2 cellular contexts compared by ENCODE assay signal in the genomic region with DNA sequence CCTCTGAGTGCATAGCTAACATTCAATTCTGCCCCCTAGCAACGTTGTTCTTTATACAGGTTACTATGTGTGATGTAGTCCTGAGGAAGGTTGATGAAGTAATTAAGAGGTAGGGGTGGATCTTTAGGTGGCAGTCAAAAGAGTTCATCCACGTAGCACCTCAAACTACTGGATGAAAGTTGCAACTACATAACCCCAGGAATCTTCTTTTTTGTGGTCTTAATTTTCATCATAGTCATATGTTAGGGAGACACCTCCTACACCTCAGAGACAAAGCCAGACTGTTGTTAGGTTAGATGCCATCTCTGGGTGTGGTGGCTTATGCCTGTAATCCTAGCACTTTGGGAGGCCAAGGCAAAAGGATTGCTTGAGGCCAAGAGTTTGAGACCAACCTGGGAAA.
TF ChIP-seq lines count a peak whose summit lies in the region.

No MANE protein-coding gene starts in this region.

TF ChIP-seq in HCT116, 20 proteins besides CTCF, POLR2A, EP300 and RAD21:
- TF ChIP-seq, protein P1, sequence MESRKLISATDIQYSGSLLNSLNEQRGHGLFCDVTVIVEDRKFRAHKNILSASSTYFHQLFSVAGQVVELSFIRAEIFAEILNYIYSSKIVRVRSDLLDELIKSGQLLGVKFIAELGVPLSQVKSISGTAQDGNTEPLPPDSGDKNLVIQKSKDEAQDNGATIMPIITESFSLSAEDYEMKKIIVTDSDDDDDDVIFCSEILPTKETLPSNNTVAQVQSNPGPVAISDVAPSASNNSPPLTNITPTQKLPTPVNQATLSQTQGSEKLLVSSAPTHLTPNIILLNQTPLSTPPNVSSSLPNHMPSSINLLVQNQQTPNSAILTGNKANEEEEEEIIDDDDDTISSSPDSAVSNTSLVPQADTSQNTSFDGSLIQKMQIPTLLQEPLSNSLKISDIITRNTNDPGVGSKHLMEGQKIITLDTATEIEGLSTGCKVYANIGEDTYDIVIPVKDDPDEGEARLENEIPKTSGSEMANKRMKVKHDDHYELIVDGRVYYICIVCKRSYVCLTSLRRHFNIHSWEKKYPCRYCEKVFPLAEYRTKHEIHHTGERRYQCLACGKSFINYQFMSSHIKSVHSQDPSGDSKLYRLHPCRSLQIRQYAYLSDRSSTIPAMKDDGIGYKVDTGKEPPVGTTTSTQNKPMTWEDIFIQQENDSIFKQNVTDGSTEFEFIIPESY (IDR thresholded peaks at IDR 0.05; ENCODE audit: extremely low read depth, insufficient replicate concordance, low read length), result no peak
- TF ChIP-seq EGR1 (IDR thresholded peaks at IDR 0.05; ENCODE audit: low read depth) (no peak), SP1 (IDR thresholded peaks at IDR 0.05; ENCODE audit: low read depth) (no peak), SRF (IDR thresholded peaks at IDR 0.05; ENCODE audit: low read depth) (no peak), ZFX (IDR thresholded peaks at IDR 0.05) (no peak), TCF7L2 (IDR thresholded peaks at IDR 0.05; ENCODE audit: borderline replicate concordance, extremely low read depth, insufficient read depth, insufficient read length) (no peak), POLR2AphosphoS5 (IDR thresholded peaks at IDR 0.05; ENCODE audit: low read depth, low read length) (no peak), CBX3 (IDR thresholded peaks at IDR 0.05; ENCODE audit: low read depth) (no peak), ELF1 (IDR thresholded peaks at IDR 0.05; ENCODE audit: borderline replicate concordance, low read depth) (no peak), ZNF274 (IDR thresholded peaks at IDR 0.05; ENCODE audit: low read depth, low read length) (no peak), EZH2 (IDR thresholded peaks at IDR 0.05) (no peak), CEBPB (IDR thresholded peaks at IDR 0.05; ENCODE audit: low read depth) (no peak)
- TF ChIP-seq, protein P2, sequence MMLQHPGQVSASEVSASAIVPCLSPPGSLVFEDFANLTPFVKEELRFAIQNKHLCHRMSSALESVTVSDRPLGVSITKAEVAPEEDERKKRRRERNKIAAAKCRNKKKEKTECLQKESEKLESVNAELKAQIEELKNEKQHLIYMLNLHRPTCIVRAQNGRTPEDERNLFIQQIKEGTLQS (IDR thresholded peaks at IDR 0.05), result no peak
- TF ChIP-seq, protein P3, sequence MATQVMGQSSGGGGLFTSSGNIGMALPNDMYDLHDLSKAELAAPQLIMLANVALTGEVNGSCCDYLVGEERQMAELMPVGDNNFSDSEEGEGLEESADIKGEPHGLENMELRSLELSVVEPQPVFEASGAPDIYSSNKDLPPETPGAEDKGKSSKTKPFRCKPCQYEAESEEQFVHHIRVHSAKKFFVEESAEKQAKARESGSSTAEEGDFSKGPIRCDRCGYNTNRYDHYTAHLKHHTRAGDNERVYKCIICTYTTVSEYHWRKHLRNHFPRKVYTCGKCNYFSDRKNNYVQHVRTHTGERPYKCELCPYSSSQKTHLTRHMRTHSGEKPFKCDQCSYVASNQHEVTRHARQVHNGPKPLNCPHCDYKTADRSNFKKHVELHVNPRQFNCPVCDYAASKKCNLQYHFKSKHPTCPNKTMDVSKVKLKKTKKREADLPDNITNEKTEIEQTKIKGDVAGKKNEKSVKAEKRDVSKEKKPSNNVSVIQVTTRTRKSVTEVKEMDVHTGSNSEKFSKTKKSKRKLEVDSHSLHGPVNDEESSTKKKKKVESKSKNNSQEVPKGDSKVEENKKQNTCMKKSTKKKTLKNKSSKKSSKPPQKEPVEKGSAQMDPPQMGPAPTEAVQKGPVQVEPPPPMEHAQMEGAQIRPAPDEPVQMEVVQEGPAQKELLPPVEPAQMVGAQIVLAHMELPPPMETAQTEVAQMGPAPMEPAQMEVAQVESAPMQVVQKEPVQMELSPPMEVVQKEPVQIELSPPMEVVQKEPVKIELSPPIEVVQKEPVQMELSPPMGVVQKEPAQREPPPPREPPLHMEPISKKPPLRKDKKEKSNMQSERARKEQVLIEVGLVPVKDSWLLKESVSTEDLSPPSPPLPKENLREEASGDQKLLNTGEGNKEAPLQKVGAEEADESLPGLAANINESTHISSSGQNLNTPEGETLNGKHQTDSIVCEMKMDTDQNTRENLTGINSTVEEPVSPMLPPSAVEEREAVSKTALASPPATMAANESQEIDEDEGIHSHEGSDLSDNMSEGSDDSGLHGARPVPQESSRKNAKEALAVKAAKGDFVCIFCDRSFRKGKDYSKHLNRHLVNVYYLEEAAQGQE (IDR thresholded peaks at IDR 0.05; ENCODE audit: low read depth), result no peak

TF ChIP-seq in GM23338, 12 proteins besides CTCF, POLR2A, EP300 and RAD21:
- TF ChIP-seq EZH2phosphoT487 (IDR thresholded peaks at IDR 0.05; ENCODE audit: unreplicated experiment) (no peak), ZNF331 (CRISPR knock-in tag; IDR thresholded peaks at IDR 0.05; ENCODE audit: low read depth) (no peak), JUNB (IDR thresholded peaks at IDR 0.05; ENCODE audit: unreplicated experiment) (no peak), POLR2AphosphoS5 (IDR thresholded peaks at IDR 0.05; ENCODE audit: low read depth) (no peak), STAT1 (IDR thresholded peaks at IDR 0.05; ENCODE audit: unreplicated experiment) (no peak), EZH2 (IDR thresholded peaks at IDR 0.05; ENCODE audit: low read depth, unreplicated experiment) (no peak), ZNF114 (CRISPR knock-in tag; IDR thresholded peaks at IDR 0.05) (no peak), NANOG (IDR thresholded peaks at IDR 0.05; ENCODE audit: borderline replicate concordance) (no peak), CREB1 (CRISPR knock-in tag; IDR thresholded peaks at IDR 0.05; ENCODE audit: low read depth) (no peak)
- TF ChIP-seq, protein P4, sequence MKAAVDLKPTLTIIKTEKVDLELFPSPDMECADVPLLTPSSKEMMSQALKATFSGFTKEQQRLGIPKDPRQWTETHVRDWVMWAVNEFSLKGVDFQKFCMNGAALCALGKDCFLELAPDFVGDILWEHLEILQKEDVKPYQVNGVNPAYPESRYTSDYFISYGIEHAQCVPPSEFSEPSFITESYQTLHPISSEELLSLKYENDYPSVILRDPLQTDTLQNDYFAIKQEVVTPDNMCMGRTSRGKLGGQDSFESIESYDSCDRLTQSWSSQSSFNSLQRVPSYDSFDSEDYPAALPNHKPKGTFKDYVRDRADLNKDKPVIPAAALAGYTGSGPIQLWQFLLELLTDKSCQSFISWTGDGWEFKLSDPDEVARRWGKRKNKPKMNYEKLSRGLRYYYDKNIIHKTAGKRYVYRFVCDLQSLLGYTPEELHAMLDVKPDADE (IDR thresholded peaks at IDR 0.05), result no peak
- TF ChIP-seq, protein P5, sequence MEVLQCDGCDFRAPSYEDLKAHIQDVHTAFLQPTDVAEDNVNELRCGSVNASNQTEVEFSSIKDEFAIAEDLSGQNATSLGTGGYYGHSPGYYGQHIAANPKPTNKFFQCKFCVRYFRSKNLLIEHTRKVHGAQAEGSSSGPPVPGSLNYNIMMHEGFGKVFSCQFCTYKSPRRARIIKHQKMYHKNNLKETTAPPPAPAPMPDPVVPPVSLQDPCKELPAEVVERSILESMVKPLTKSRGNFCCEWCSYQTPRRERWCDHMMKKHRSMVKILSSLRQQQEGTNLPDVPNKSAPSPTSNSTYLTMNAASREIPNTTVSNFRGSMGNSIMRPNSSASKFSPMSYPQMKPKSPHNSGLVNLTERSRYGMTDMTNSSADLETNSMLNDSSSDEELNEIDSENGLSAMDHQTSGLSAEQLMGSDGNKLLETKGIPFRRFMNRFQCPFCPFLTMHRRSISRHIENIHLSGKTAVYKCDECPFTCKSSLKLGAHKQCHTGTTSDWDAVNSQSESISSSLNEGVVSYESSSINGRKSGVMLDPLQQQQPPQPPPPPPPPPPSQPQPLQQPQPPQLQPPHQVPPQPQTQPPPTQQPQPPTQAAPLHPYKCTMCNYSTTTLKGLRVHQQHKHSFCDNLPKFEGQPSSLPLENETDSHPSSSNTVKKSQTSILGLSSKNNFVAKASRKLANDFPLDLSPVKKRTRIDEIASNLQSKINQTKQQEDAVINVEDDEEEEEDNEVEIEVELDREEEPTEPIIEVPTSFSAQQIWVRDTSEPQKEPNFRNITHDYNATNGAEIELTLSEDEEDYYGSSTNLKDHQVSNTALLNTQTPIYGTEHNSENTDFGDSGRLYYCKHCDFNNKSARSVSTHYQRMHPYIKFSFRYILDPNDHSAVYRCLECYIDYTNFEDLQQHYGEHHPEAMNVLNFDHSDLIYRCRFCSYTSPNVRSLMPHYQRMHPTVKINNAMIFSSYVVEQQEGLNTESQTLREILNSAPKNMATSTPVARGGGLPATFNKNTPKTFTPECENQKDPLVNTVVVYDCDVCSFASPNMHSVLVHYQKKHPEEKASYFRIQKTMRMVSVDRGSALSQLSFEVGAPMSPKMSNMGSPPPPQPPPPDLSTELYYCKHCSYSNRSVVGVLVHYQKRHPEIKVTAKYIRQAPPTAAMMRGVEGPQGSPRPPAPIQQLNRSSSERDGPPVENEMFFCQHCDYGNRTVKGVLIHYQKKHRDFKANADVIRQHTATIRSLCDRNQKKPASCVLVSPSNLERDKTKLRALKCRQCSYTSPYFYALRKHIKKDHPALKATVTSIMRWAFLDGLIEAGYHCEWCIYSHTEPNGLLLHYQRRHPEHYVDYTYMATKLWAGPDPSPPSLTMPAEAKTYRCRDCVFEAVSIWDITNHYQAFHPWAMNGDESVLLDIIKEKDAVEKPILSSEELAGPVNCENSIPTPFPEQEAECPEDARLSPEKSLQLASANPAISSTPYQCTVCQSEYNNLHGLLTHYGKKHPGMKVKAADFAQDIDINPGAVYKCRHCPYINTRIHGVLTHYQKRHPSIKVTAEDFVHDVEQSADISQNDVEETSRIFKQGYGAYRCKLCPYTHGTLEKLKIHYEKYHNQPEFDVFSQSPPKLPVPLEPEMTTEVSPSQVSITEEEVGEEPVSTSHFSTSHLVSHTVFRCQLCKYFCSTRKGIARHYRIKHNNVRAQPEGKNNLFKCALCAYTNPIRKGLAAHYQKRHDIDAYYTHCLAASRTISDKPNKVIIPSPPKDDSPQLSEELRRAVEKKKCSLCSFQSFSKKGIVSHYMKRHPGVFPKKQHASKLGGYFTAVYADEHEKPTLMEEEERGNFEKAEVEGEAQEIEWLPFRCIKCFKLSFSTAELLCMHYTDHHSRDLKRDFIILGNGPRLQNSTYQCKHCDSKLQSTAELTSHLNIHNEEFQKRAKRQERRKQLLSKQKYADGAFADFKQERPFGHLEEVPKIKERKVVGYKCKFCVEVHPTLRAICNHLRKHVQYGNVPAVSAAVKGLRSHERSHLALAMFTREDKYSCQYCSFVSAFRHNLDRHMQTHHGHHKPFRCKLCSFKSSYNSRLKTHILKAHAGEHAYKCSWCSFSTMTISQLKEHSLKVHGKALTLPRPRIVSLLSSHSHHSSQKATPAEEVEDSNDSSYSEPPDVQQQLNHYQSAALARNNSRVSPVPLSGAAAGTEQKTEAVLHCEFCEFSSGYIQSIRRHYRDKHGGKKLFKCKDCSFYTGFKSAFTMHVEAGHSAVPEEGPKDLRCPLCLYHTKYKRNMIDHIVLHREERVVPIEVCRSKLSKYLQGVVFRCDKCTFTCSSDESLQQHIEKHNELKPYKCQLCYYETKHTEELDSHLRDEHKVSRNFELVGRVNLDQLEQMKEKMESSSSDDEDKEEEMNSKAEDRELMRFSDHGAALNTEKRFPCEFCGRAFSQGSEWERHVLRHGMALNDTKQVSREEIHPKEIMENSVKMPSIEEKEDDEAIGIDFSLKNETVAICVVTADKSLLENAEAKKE (CRISPR knock-in tag; IDR thresholded peaks at IDR 0.05), result no peak
- TF ChIP-seq, protein P3 (IDR thresholded peaks at IDR 0.05; ENCODE audit: unreplicated experiment), result no peak
